In genomic region chr9:136533775-136534157, GRCh38 we compare ENCODE assay signal across 8 cellular contexts. TPM values are rescaled to one million over a fixed set of nuclear protein-coding genes. Genes with fewer than 3 reads are reported as not detected.
DNase-seq lines count a peak whose midpoint lies in the region; ATAC-seq, FAIRE-seq and TF ChIP-seq lines count a peak whose summit lies in the region.

No MANE protein-coding gene starts in this region.

- H3K4me1 Mint-ChIP-seq in activated B cell treated with CpG ODN at 0.5 μM for 24 hours: peaks cover 79% of the 10 kb centered on the region

- CTCF ChIA-PET in activated B cell treated with CpG ODN at 0.5 μM for 24 hours (lab: Charles Lee): interaction anchor here (0.7 to 1.2 kb wide), 2 partner anchors 49 to 98 kb away, joined by 3 to 4 read pairs; no protein-coding TSS in a partner anchor

- H3K27me3 Mint-ChIP-seq in activated B cell treated with CpG ODN at 0.5 μM for 24 hours: no peaks in the 10 kb centered on the region

- H3K27ac ChIP-seq in BLaER1 (peak overlapping the region; percentile 59), skeletal muscle tissue (ENCODE audit: low read depth, low read length) (peak overlapping the region; percentile 56)

- FAIRE-seq in bronchial epithelial cell (lab: Jason Lieb, UNC) (no peak), D721Med (lab: Jason Lieb, UNC) (no peak)

- H3K4me1 ChIP-seq in BLaER1 (peaks cover 93% of the 10 kb centered on the region), skeletal muscle tissue (ENCODE audit: control insufficient read depth in 3 of 3, insufficient read depth in 3 of 3, low read length in 3 of 3) (peaks cover 31 to 71% (median 67%) of the 10 kb centered on the region in 3 donors)

- peak overlapping the region; percentile 96 for H3K4me2 ChIP-seq in BLaER1

- H3K9me3 Mint-ChIP-seq in activated B cell treated with CpG ODN at 0.5 μM for 24 hours: no peaks in the 10 kb centered on the region

- peak overlapping the region; percentile 45 for H3K4me3 ChIP-seq in BLaER1
- no peak overlapping the region for H3K4me3 ChIP-seq in bronchial epithelial cell (ENCODE audit: low read depth, low read length)
- no peak overlapping the region for H3K4me3 ChIP-seq in skeletal muscle tissue (ENCODE audit: low read length in 3 of 3)

- intact Hi-C loops in activated B cell treated with CpG ODN at 0.5 μM for 24 hours (cut with micrococcal nuclease): loop anchor here (2.0 kb wide), 1 partner anchor 13 kb away; the partner anchor contains the start of gene NOTCH1

- H3K27ac Mint-ChIP-seq in activated B cell treated with CpG ODN at 0.5 μM for 24 hours: peak overlapping the region; percentile 56

- TF ChIP-seq CTCF in activated B cell treated with CpG ODN at 0.5 μM for 24 hours (IDR thresholded peaks at IDR 0.05) (no peak), bronchial epithelial cell (IDR thresholded peaks at IDR 0.05; ENCODE audit: insufficient read depth, low read length, severe bottlenecking) (no peak), D721Med (IDR thresholded peaks at IDR 0.05; ENCODE audit: insufficient read depth, missing control alignments) (no peak)

- H3K9me3 ChIP-seq in BLaER1 (no peaks in the 10 kb centered on the region), skeletal muscle tissue (ENCODE audit: control insufficient read depth in 3 of 3, low read length in 3 of 3) (no peaks in the 10 kb centered on the region)

- ATAC-seq in activated B cell treated with CpG ODN at 0.5 μM for 24 hours (ENCODE audit: low read depth): peak; percentile 38

- H3K36me3 Mint-ChIP-seq in activated B cell treated with CpG ODN at 0.5 μM for 24 hours (ENCODE audit: low read depth): peaks cover 2% of the 10 kb centered on the region

- no peak for DNase-seq in activated B cell treated with CpG ODN at 0.5 μM for 24 hours
- peak; percentile 67 for DNase-seq in bronchial epithelial cell (ENCODE audit: low read depth)
- no peak for DNase-seq in mucosa of gallbladder (ENCODE audit: low spot score)
- DNase-seq in D721Med (ENCODE audit: insufficient read length, low spot score): no peak
- DNase-seq in NCI-H1930 (lab: John Stamatoyannopoulos, UW): no peak
- DNase-seq in cerebellum (ENCODE audit: low spot score): no peak

- H3K36me3 ChIP-seq in BLaER1: peaks cover 19% of the 10 kb centered on the region
- peaks cover 55% of the 10 kb centered on the region for H3K36me3 ChIP-seq in bronchial epithelial cell (ENCODE audit: control insufficient read depth, insufficient read depth, low read length)
- H3K36me3 ChIP-seq in skeletal muscle tissue (ENCODE audit: control insufficient read depth in 3 of 3, insufficient read depth in 3 of 3, low read length in 3 of 3): peaks cover 0 to 3% (median 2%) of the 10 kb centered on the region in 3 donors

- H3K27me3 ChIP-seq in BLaER1 (no peaks in the 10 kb centered on the region), bronchial epithelial cell (ENCODE audit: control insufficient read depth, insufficient read depth, low read length) (no peaks in the 10 kb centered on the region), skeletal muscle tissue (ENCODE audit: control insufficient read depth in 3 of 3, insufficient read depth in 3 of 3, low read length in 3 of 3) (peaks cover 0 to 4% (median 4%) of the 10 kb centered on the region in 3 donors)

- POLR2A ChIA-PET in activated B cell treated with CpG ODN at 0.5 μM for 24 hours (lab: Charles Lee): interaction anchor here (1.0 kb wide), 1 partner anchor 11 kb away, joined by 3 read pairs; no protein-coding TSS in a partner anchor

- H3K9ac ChIP-seq in BLaER1: peak overlapping the region; percentile 54; the same call in 1 of the 2 replicates
- H3K9ac ChIP-seq in skeletal muscle tissue (ENCODE audit: low read depth in 1 of 3, low read length in 3 of 3): no peak overlapping the region

- H3K4me3 Mint-ChIP-seq in activated B cell treated with CpG ODN at 0.5 μM for 24 hours: peak overlapping the region; percentile 44

- peaks cover 98% of the 10 kb centered on the region for H4K20me1 ChIP-seq in BLaER1

RNA-seq across cellular contexts. Expression of gene NOTCH1, which starts 12.1 kb away (rescaled TPM):
- total RNA-seq in activated B cell treated with CpG ODN at 0.5 μM for 24 hours: 24.9 and 26.6 TPM in 2 replicates
- 70.0 and 90.4 TPM in 2 replicates for total RNA-seq in bronchial epithelial cell
- 69.4 TPM for total RNA-seq in skeletal muscle tissue
- 51.6 TPM for total RNA-seq in mucosa of gallbladder
- total RNA-seq in cerebellum: 35.2 TPM

RNA-seq across cellular contexts. Expression of gene SEC16A, which starts 50.9 kb away (rescaled TPM):
- total RNA-seq in activated B cell treated with CpG ODN at 0.5 μM for 24 hours (74.0 and 78.8 TPM in 2 replicates), bronchial epithelial cell (13.7 and 20.5 TPM in 2 replicates), skeletal muscle tissue (14.1 TPM), mucosa of gallbladder (78.4 TPM), cerebellum (18.4 TPM)
